1 cellular context compared by ENCODE assay signal in the genomic region with DNA sequence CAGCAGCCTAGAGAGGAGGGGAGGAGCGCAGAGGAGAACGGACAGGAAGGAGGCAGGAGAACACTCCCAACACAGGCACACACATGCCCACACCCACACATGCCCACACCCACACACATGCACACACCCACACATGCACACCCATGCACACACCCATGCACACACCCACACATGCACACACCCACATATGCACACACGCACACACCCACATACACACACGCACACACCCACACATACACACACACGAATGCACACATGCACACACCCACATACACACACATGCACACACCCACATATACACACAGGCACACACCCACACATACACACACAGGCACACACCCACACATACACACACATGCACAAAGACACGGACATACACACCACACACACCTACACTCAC.
TF ChIP-seq lines count a peak whose summit lies in the region.

No MANE protein-coding gene starts in this region.

TF ChIP-seq in HepG2, 621 proteins besides CTCF, POLR2A, EP300 and RAD21:
- TF ChIP-seq SP1 (IDR thresholded peaks at IDR 0.05) (no peak), SP1 (CRISPR knock-in tag; IDR thresholded peaks at IDR 0.05) (no peak), RNF2 (conservative IDR thresholded peaks at IDR 0.05; ENCODE audit: low read depth) (no peak)
- TF ChIP-seq, protein P1, sequence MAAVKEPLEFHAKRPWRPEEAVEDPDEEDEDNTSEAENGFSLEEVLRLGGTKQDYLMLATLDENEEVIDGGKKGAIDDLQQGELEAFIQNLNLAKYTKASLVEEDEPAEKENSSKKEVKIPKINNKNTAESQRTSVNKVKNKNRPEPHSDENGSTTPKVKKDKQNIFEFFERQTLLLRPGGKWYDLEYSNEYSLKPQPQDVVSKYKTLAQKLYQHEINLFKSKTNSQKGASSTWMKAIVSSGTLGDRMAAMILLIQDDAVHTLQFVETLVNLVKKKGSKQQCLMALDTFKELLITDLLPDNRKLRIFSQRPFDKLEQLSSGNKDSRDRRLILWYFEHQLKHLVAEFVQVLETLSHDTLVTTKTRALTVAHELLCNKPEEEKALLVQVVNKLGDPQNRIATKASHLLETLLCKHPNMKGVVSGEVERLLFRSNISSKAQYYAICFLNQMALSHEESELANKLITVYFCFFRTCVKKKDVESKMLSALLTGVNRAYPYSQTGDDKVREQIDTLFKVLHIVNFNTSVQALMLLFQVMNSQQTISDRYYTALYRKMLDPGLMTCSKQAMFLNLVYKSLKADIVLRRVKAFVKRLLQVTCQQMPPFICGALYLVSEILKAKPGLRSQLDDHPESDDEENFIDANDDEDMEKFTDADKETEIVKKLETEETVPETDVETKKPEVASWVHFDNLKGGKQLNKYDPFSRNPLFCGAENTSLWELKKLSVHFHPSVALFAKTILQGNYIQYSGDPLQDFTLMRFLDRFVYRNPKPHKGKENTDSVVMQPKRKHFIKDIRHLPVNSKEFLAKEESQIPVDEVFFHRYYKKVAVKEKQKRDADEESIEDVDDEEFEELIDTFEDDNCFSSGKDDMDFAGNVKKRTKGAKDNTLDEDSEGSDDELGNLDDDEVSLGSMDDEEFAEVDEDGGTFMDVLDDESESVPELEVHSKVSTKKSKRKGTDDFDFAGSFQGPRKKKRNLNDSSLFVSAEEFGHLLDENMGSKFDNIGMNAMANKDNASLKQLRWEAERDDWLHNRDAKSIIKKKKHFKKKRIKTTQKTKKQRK (IDR thresholded peaks at IDR 0.05; ENCODE audit: low read length), result no peak
- TF ChIP-seq, protein P2, sequence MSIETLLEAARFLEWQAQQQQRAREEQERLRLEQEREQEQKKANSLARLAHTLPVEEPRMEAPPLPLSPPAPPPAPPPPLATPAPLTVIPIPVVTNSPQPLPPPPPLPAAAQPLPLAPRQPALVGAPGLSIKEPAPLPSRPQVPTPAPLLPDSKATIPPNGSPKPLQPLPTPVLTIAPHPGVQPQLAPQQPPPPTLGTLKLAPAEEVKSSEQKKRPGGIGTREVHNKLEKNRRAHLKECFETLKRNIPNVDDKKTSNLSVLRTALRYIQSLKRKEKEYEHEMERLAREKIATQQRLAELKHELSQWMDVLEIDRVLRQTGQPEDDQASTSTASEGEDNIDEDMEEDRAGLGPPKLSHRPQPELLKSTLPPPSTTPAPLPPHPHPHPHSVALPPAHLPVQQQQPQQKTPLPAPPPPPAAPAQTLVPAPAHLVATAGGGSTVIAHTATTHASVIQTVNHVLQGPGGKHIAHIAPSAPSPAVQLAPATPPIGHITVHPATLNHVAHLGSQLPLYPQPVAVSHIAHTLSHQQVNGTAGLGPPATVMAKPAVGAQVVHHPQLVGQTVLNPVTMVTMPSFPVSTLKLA (IDR thresholded peaks at IDR 0.05), result peak; percentile 58
TF ChIP-seq in HepG2: peak in this region for 1.
